Comparison of ENCODE assay signal across 1 cellular context in genomic region chr7:152899482-152900166, GRCh38.
TF ChIP-seq lines count a peak whose summit lies in the region.

No MANE protein-coding gene starts in this region.

TF ChIP-seq in HepG2, 621 proteins besides CTCF, POLR2A, EP300 and RAD21 (continued from another document and continues in another):
- TF ChIP-seq ZNF275 (CRISPR knock-in tag; IDR thresholded peaks at IDR 0.05; ENCODE audit: borderline replicate concordance) (no peak), ZNF7 (CRISPR knock-in tag; IDR thresholded peaks at IDR 0.05) (no peak), JARID2 (CRISPR knock-in tag; IDR thresholded peaks at IDR 0.05; ENCODE audit: insufficient replicate concordance) (no peak), ATF5 (CRISPR knock-in tag; IDR thresholded peaks at IDR 0.05; ENCODE audit: low read depth) (no peak), BHLHE40 (IDR thresholded peaks at IDR 0.05; ENCODE audit: low read length) (no peak), MLLT10 (CRISPR knock-in tag; IDR thresholded peaks at IDR 0.05) (no peak), GRHL1 (CRISPR knock-in tag; conservative IDR thresholded peaks at IDR 0.05) (no peak), NKX3-1 (CRISPR knock-in tag; IDR thresholded peaks at IDR 0.05) (no peak), ZBTB20 (CRISPR knock-in tag; IDR thresholded peaks at IDR 0.05; ENCODE audit: borderline replicate concordance, low read depth) (no peak), NPAS2 (CRISPR knock-in tag; IDR thresholded peaks at IDR 0.05; ENCODE audit: borderline replicate concordance) (no peak), DMAP1 (CRISPR knock-in tag; IDR thresholded peaks at IDR 0.05) (no peak), ARHGAP35 (CRISPR knock-in tag; IDR thresholded peaks at IDR 0.05; ENCODE audit: borderline replicate concordance) (no peak), AKAP8 (CRISPR knock-in tag; IDR thresholded peaks at IDR 0.05) (no peak), HHEX (CRISPR knock-in tag; IDR thresholded peaks at IDR 0.05) (no peak), HOXA9 (CRISPR knock-in tag; IDR thresholded peaks at IDR 0.05; ENCODE audit: borderline replicate concordance) (no peak), GTF2F1 (IDR thresholded peaks at IDR 0.05; ENCODE audit: low read length) (no peak), MEF2D (CRISPR knock-in tag; IDR thresholded peaks at IDR 0.05) (no peak), ERF (CRISPR knock-in tag; IDR thresholded peaks at IDR 0.05) (peak; percentile 14; the same call in 1 of the 2 replicates), ZFP91 (CRISPR knock-in tag; IDR thresholded peaks at IDR 0.05; ENCODE audit: borderline replicate concordance) (peak; percentile 62), NAIF1 (CRISPR knock-in tag; IDR thresholded peaks at IDR 0.05; ENCODE audit: borderline replicate concordance) (no peak), NFE2L1 (CRISPR knock-in tag; IDR thresholded peaks at IDR 0.05; ENCODE audit: borderline replicate concordance) (no peak), HDAC1 (CRISPR knock-in tag; IDR thresholded peaks at IDR 0.05) (no peak; the same call in 1 of the 2 replicates), NFRKB (IDR thresholded peaks at IDR 0.05) (no peak), ZNF230 (CRISPR knock-in tag; IDR thresholded peaks at IDR 0.05) (no peak), HINFP (CRISPR knock-in tag; IDR thresholded peaks at IDR 0.05; ENCODE audit: low read depth) (no peak), ZNF563 (CRISPR knock-in tag; IDR thresholded peaks at IDR 0.05) (no peak), MXI1 (IDR thresholded peaks at IDR 0.05; ENCODE audit: borderline replicate concordance, low read depth, low read length) (no peak), E2F2 (CRISPR knock-in tag; IDR thresholded peaks at IDR 0.05; ENCODE audit: borderline replicate concordance) (no peak), JDP2 (CRISPR knock-in tag; IDR thresholded peaks at IDR 0.05; ENCODE audit: borderline replicate concordance) (no peak), FOXO1 (CRISPR knock-in tag; IDR thresholded peaks at IDR 0.05) (no peak), ZNF512 (CRISPR knock-in tag; IDR thresholded peaks at IDR 0.05) (no peak), ZNF281 (CRISPR knock-in tag; IDR thresholded peaks at IDR 0.05; ENCODE audit: borderline replicate concordance) (no peak), ZNF335 (CRISPR knock-in tag; IDR thresholded peaks at IDR 0.05) (no peak), ZNF780A (CRISPR knock-in tag; IDR thresholded peaks at IDR 0.05) (no peak), ZNF282 (IDR thresholded peaks at IDR 0.05; ENCODE audit: partially characterized antibody) (no peak), SAP130 (CRISPR knock-in tag; IDR thresholded peaks at IDR 0.05; ENCODE audit: low read depth) (peak; percentile 50), MATR3 (CRISPR knock-in tag; IDR thresholded peaks at IDR 0.05) (no peak), ZNF891 (CRISPR knock-in tag; IDR thresholded peaks at IDR 0.05) (no peak), ATF2 (CRISPR knock-in tag; IDR thresholded peaks at IDR 0.05) (no peak; the same call in 1 of the 2 replicates), PAXIP1 (CRISPR knock-in tag; conservative IDR thresholded peaks at IDR 0.05) (peak; percentile 77), CHD2 (IDR thresholded peaks at IDR 0.05; ENCODE audit: low read depth, low read length) (no peak), SOX6 (IDR thresholded peaks at IDR 0.05) (no peak), SOX6 (CRISPR knock-in tag; IDR thresholded peaks at IDR 0.05) (peak; percentile 55), PHF20 (CRISPR knock-in tag; IDR thresholded peaks at IDR 0.05) (no peak), LCORL (IDR thresholded peaks at IDR 0.05) (no peak), LCORL (CRISPR knock-in tag; IDR thresholded peaks at IDR 0.05) (0 out of 2 replicates have a peak, but pooled peaks have one; percentile 38), KLF12 (CRISPR knock-in tag; IDR thresholded peaks at IDR 0.05; ENCODE audit: borderline replicate concordance) (no peak), IKZF1 (IDR thresholded peaks at IDR 0.05) (no peak), SRY (CRISPR knock-in tag; IDR thresholded peaks at IDR 0.05) (no peak), ZSCAN25 (CRISPR knock-in tag; IDR thresholded peaks at IDR 0.05) (no peak), PHF8 (CRISPR knock-in tag; IDR thresholded peaks at IDR 0.05) (peak; percentile 19), PHF5A (CRISPR knock-in tag; IDR thresholded peaks at IDR 0.05; ENCODE audit: low read depth, unreplicated experiment) (no peak), GPN1 (CRISPR knock-in tag; IDR thresholded peaks at IDR 0.05; ENCODE audit: borderline replicate concordance) (no peak), SRSF4 (IDR thresholded peaks at IDR 0.05; ENCODE audit: low read depth, low read length, poor library complexity, severe bottlenecking) (no peak), NFIB (CRISPR knock-in tag; IDR thresholded peaks at IDR 0.05; ENCODE audit: borderline replicate concordance) (no peak), ZFP1 (CRISPR knock-in tag; IDR thresholded peaks at IDR 0.05) (no peak), ZNF558 (CRISPR knock-in tag; IDR thresholded peaks at IDR 0.05; ENCODE audit: borderline replicate concordance) (no peak)
